In genomic region chr12:509494-509893, GRCh38 we compare ENCODE assay signal across 12 cellular contexts. TPM values are rescaled to one million over a fixed set of nuclear protein-coding genes. Genes with fewer than 3 reads are reported as not detected.
A peak's percentile ranks its signal among the peaks of the same experiment; 100 is the strongest.
DNase-seq lines count a peak whose midpoint lies in the region; ATAC-seq, FAIRE-seq and TF ChIP-seq lines count a peak whose summit lies in the region.
"Had no signal": no experiment of that assay in that cellular context is flagged by ENCODE, and none has a peak within 500 bp of the region (broad histone marks: within the 10 kb centered on the region; RNA-seq: fewer than 3 reads in every experiment).

No MANE protein-coding gene starts in this region.

- peaks cover 49% of the 10 kb centered on the region for H3K36me3 Mint-ChIP-seq in Caco-2 (ENCODE audit: insufficient read depth, unreplicated experiment)

- no peak for FAIRE-seq in frontal cortex (lab: Jason Lieb, UNC)

- peaks cover 1% of the 10 kb centered on the region for H3K36me3 ChIP-seq in Caco-2 (ENCODE audit: control insufficient read depth, insufficient read depth, low read length)
- no peaks in the 10 kb centered on the region for H3K36me3 ChIP-seq in MG63
- no peaks in the 10 kb centered on the region for H3K36me3 ChIP-seq in esophagus (ENCODE audit: control insufficient read depth in 2 of 2, insufficient read depth in 2 of 2, low read length in 1 of 2)
- H3K36me3 ChIP-seq in mucosa of descending colon (ENCODE audit: low read depth) = no peaks in the 10 kb centered on the region

- peaks cover 58% of the 10 kb centered on the region for H3K4me1 Mint-ChIP-seq in Caco-2 (ENCODE audit: low read depth, unreplicated experiment)

- TF ChIP-seq CTCF in Caco-2 (IDR thresholded peaks at IDR 0.05; ENCODE audit: insufficient read depth in 1 of 2, low read depth in 1 of 2, low read length in 1 of 2, severe bottlenecking in 1 of 2, unreplicated experiment in 1 of 2) = no peak
- no peak for TF ChIP-seq CTCF in mucosa of descending colon (IDR thresholded peaks at IDR 0.05)

- no TSS peak for BruUV-seq in Caco-2 (replicated peaks; lab: Mats Ljungman, UMichigan)

- CTCF ChIA-PET in Caco-2 (lab: Charles Lee) = interaction anchor here (0.8 to 1.3 kb wide), 3 partner anchors 11 to 57 kb away, joined by 3 to 5 read pairs (median 3); no protein-coding TSS in a partner anchor

- H3K27me3 ChIP-seq in Caco-2 (replicated peaks; ENCODE audit: control insufficient read depth, insufficient read depth, low read length) = no peaks in the 10 kb centered on the region
- peaks cover 20% of the 10 kb centered on the region for H3K27me3 ChIP-seq in MG63
- no peaks in the 10 kb centered on the region for H3K27me3 ChIP-seq in esophagus (ENCODE audit: control insufficient read depth in 1 of 2, insufficient read depth in 2 of 2, low read length in 2 of 2)
- H3K27me3 ChIP-seq: dorsolateral prefrontal cortex had no signal

- H3K9me3 ChIP-seq in Caco-2 = no peaks in the 10 kb centered on the region
- H3K9me3 ChIP-seq in MG63 = no peaks in the 10 kb centered on the region; the same call in 1 of the 2 replicates
- H3K9me3 ChIP-seq in esophagus (ENCODE audit: control insufficient read depth in 2 of 2, insufficient read depth in 1 of 2, low read depth in 1 of 2, low read length in 1 of 2) = no peaks in the 10 kb centered on the region
- no peaks in the 10 kb centered on the region for H3K9me3 ChIP-seq in mucosa of descending colon

- WGBS in esophagus, 2 donors = 23 to 48% methylated on average over 5 of the region's 5 CpGs

- H3K4me3 Mint-ChIP-seq in Caco-2 (ENCODE audit: unreplicated experiment) = no peak overlapping the region

- DNase-seq in Caco-2 (peak in 1 of 2 experiments; percentile 35), MG63 (peak; percentile 33), mucosa of descending colon (peak in 1 of 3 donors; percentile 63), UCSD-AML1 (lab: John Stamatoyannopoulos, UW; ENCODE audit: unreplicated experiment) (no peak), frontal cortex (ENCODE audit: low spot score in 2 of 2) (no peak)
- DNase-seq: activated T-cell treated with anti-CD3 and anti-CD28 coated beads for 4 hours, DND-41, NCI-H1436 treated with DMSO at 0.1 percent for 48 hours had no signal

- H3K4me1 ChIP-seq in Caco-2 (peaks cover 53% of the 10 kb centered on the region), esophagus (ENCODE audit: control insufficient read depth in 2 of 2, insufficient read depth in 2 of 2, low read length in 1 of 2) (peaks cover 0 to 9% of the 10 kb centered on the region in 2 donors), mucosa of descending colon (ENCODE audit: low read depth) (peaks cover 17% of the 10 kb centered on the region)

- H3K4me3 ChIP-seq in Caco-2 (ENCODE audit: low read depth, low read length) (no peak overlapping the region), MG63 (no peak overlapping the region), esophagus (ENCODE audit: low read depth in 1 of 2, low read length in 2 of 2) (no peak overlapping the region), mucosa of descending colon (no peak overlapping the region)

- POLR2A ChIA-PET in Caco-2 (lab: Charles Lee) = no interaction called here

- peak overlapping the region; percentile 75 to 83 for H3K27ac ChIP-seq in esophagus (ENCODE audit: low read depth in 2 of 2, low read length in 1 of 2)

- ATAC-seq in mucosa of descending colon (peak; percentile 44), HG02763 (IDR thresholded peaks at IDR 0.05; ENCODE audit: unreplicated experiment) (no peak), HG02610 (IDR thresholded peaks at IDR 0.05; ENCODE audit: unreplicated experiment) (no peak)

- H3K9me3 Mint-ChIP-seq in Caco-2 (ENCODE audit: unreplicated experiment) = peaks cover 26% of the 10 kb centered on the region

- intact Hi-C loops in Caco-2 (cut with micrococcal nuclease; ENCODE audit: unreplicated experiment) (no loop called here), mucosa of descending colon (cut with DNase I, micrococcal nuclease) (no loop called here)

- peak overlapping the region; percentile 54 for H3K27ac Mint-ChIP-seq in Caco-2 (ENCODE audit: unreplicated experiment)

- H3K27me3 Mint-ChIP-seq in Caco-2 (ENCODE audit: insufficient read depth, unreplicated experiment) = no peaks in the 10 kb centered on the region

RNA-seq across cellular contexts. Expression of gene B4GALNT3, which starts 49.8 kb away (rescaled TPM):
- total RNA-seq in Caco-2 (2022) = 77.9 and 78.1 TPM in 2 replicates
- total RNA-seq in MG63 (2014; rRNA removed; shearing (Covaris generic); ENCODE audit: low replicate concordance) = 0.30 and 0.54 TPM in 2 replicates
- 1 to 10 TPM; 8.1 to 8.9 TPM for polyA plus RNA-seq in esophagus
- total RNA-seq in mucosa of descending colon = 100 to 1,000 TPM in 1 of 3 donors, 10 to 100 TPM in 2; 62.9 to 134 (median 94.9) TPM
- 2.4 TPM for total RNA-seq in frontal cortex

Comparison
In these comparisons a context has a peak if more than half of its experiments do, and no peak if none do; other contexts are left out.
1. RNA of gene B4GALNT3, which starts 49.8 kb away (total RNA-seq): 62.9 to 134 TPM in mucosa of descending colon and 77.9 to 78.1 TPM in Caco-2; 2.4 TPM in frontal cortex (single experiment) and 0.30 to 0.54 TPM in MG63; every median in the first group is over 10 times any median in the second.